ENCODE assay signal across 34 cellular contexts in genomic region chr11:113557926-113558325, GRCh38.
"Had no signal": no experiment of that assay in that cellular context is flagged by ENCODE, and none has a peak within 500 bp of the region (broad histone marks: within the 10 kb centered on the region; RNA-seq: fewer than 3 reads in every experiment).

No MANE protein-coding gene starts in this region.

- H3K9me3 ChIP-seq: MG63 had no signal

- H3K27me3 ChIP-seq: MG63 had no signal

- H3K36me3 ChIP-seq: MG63 had no signal

- DNase-seq: Karpas-422, Kasumi-1, MG63, MM.1S, MV-4-11, NCI-H1048, NCI-H1092, NCI-H1092 treated with DMSO at 0.1 percent for 48 hours, NCI-H1105, NCI-H1105 treated with DMSO at 0.1 percent for 48 hours, NCI-H1417, NCI-H1417 treated with DMSO at 0.1 percent for 48 hours, NCI-H1436, NCI-H1436 treated with DMSO at 0.1 percent for 48 hours, NCI-H146, NCI-H1694, NCI-H1694 treated with DMSO at 0.1 percent for 48 hours, NCI-H187, NCI-H187 treated with DMSO at 0.1 percent for 48 hours, NCI-H1930, NCI-H2029, NCI-H2029 treated with DMSO at 0.1 percent for 48 hours, NCI-H2081, NCI-H2081 treated with DMSO at 0.1 percent for 48 hours, NCI-H2107, NCI-H2171, NCI-H2171 treated with DMSO at 0.1 percent for 48 hours, NCI-H2227 treated with DMSO at 0.1 percent for 48 hours, NCI-H226, NCI-H345, NCI-H446, NCI-H446 treated with DMSO at 0.1 percent for 48 hours, NCI-H510A, NCI-H510A treated with DMSO at 0.1 percent for 48 hours had no signal

- H3K4me3 ChIP-seq: MG63 had no signal
